Comparison of ENCODE assay signal across 8 cellular contexts in genomic region chr9:130845901-130846381, GRCh38. TPM values are rescaled to one million over a fixed set of nuclear protein-coding genes. Genes with fewer than 3 reads are reported as not detected.
DNase-seq lines count a peak whose midpoint lies in the region; ATAC-seq and TF ChIP-seq lines count a peak whose summit lies in the region.

No MANE protein-coding gene starts in this region.

- no peak for TF ChIP-seq CTCF in IMR-90 (conservative IDR thresholded peaks at IDR 0.05; ENCODE audit: low read depth, low read length)
- no peak for TF ChIP-seq CTCF in cardiac fibroblast (IDR thresholded peaks at IDR 0.05; ENCODE audit: low read depth, low read length)

- BruUV-seq in IMR-90 (replicated peaks; lab: Mats Ljungman, UMichigan) = no TSS peak

- no peaks in the 10 kb centered on the region for H3K27me3 ChIP-seq in IMR-90 (ENCODE audit: control insufficient read depth, insufficient read depth, low read length)
- H3K27me3 ChIP-seq in subcutaneous abdominal adipose tissue (ENCODE audit: control insufficient read depth in 5 of 5, insufficient read depth in 4 of 5, low read length in 5 of 5) = no peaks in the 10 kb centered on the region

- peak overlapping the region; percentile 85 for H3K4me2 ChIP-seq in IMR-90 (ENCODE audit: low read depth, low read length)

- no peak overlapping the region for H2AK9ac ChIP-seq in IMR-90 (replicated peaks; ENCODE audit: low read depth, low read length, poor library complexity)

- peak; percentile 93 for DNase-seq in IMR-90
- DNase-seq in cardiac fibroblast (ENCODE audit: low read depth in 2 of 2) = peak; percentile 90 to 91
- peak; percentile 62 for DNase-seq in islet precursor cell
- DNase-seq in NCI-H345 treated with DMSO at 0.1 percent for 48 hours (lab: John Stamatoyannopoulos, UW; ENCODE audit: unreplicated experiment) = no peak
- no peak for DNase-seq in NCI-H146 (lab: John Stamatoyannopoulos, UW)
- DNase-seq in NCI-H2029 treated with DMSO at 0.1 percent for 48 hours (lab: John Stamatoyannopoulos, UW) = no peak

- peak; percentile 9; the same call in 1 of the 2 replicates for TF ChIP-seq POLR2A in IMR-90 (IDR thresholded peaks at IDR 0.05; ENCODE audit: low read depth, low read length)

- H2AFZ ChIP-seq in IMR-90 (replicated peaks; ENCODE audit: low read length, poor library complexity) = no peak overlapping the region

- peak overlapping the region; percentile 83 for H3K23ac ChIP-seq in IMR-90 (ENCODE audit: low read depth, low read length)

- peak overlapping the region; percentile 75 for H3K56ac ChIP-seq in IMR-90 (ENCODE audit: extremely low read depth, insufficient read depth, low read length)

- dilution Hi-C loops in IMR-90 (cut with HindIII; ENCODE audit: low sequenced_read_pairs, unreplicated experiment) = no loop called here

- H3K27ac ChIP-seq in IMR-90 (ENCODE audit: insufficient read depth, low read length) (peak overlapping the region; percentile 80), subcutaneous abdominal adipose tissue (ENCODE audit: low read depth, low read length) (peak overlapping the region; percentile 100)

- ATAC-seq in IMR-90 (ENCODE audit: low read depth) (peak; percentile 51), HG03571 (IDR thresholded peaks at IDR 0.05; ENCODE audit: unreplicated experiment) (no peak)

- H3K4ac ChIP-seq in IMR-90 (ENCODE audit: low read depth, low read length) = peak overlapping the region; percentile 87

- H2BK5ac ChIP-seq in IMR-90 (ENCODE audit: low read depth, low read length, poor library complexity, severe bottlenecking) = peak overlapping the region; percentile 94

- H3K9me3 ChIP-seq in IMR-90 (ENCODE audit: control insufficient read depth, insufficient read depth, low read length) (no peaks in the 10 kb centered on the region), subcutaneous abdominal adipose tissue (ENCODE audit: control insufficient read depth in 5 of 5, low read length in 5 of 5) (no peaks in the 10 kb centered on the region)

- peak overlapping the region; percentile 84 for H3K18ac ChIP-seq in IMR-90 (ENCODE audit: low read depth, low read length)

- peak overlapping the region; percentile 83 for H3K14ac ChIP-seq in IMR-90 (replicated peaks; ENCODE audit: low read depth, low read length)

- WGBS in IMR-90 (ENCODE audit: extremely low coverage in 2 of 2, insufficient read length in 1 of 2), 2 experiments = 0% methylated on average over 1 of the region's 6 CpGs; no CpG with 5 or more reads in 1 of the 2 experiments

- H2BK20ac ChIP-seq in IMR-90 (ENCODE audit: low read depth, low read length) = peak overlapping the region; percentile 65; the same call in 1 of the 2 replicates

- H3K36me3 ChIP-seq in IMR-90 (ENCODE audit: control insufficient read depth, insufficient read depth, low read length) = peaks cover 10% of the 10 kb centered on the region
- H3K36me3 ChIP-seq in subcutaneous abdominal adipose tissue (ENCODE audit: control insufficient read depth in 5 of 5, insufficient read depth in 5 of 5, low read length in 5 of 5) = no peaks in the 10 kb centered on the region

- peak overlapping the region; percentile 64 for H3K9ac ChIP-seq in IMR-90 (ENCODE audit: low read depth, low read length)
- peak overlapping the region in 4 of 5 donors; percentile 55 to 94 (median 80) for H3K9ac ChIP-seq in subcutaneous abdominal adipose tissue (ENCODE audit: low read length in 5 of 5)

- 0 out of 2 replicates have a peak overlapping the region, but pooled peaks have one; percentile 1 for H4K5ac ChIP-seq in IMR-90 (ENCODE audit: low read depth, low read length)

- H3K4me1 ChIP-seq in IMR-90 (ENCODE audit: control insufficient read depth, insufficient read depth, low read length) (peaks cover 29% of the 10 kb centered on the region), subcutaneous abdominal adipose tissue (ENCODE audit: control insufficient read depth in 5 of 5, insufficient read depth in 5 of 5, low read length in 5 of 5) (peaks cover 16 to 75% (median 61%) of the 10 kb centered on the region in 5 donors)

- peak overlapping the region; percentile 78 for H2AK5ac ChIP-seq in IMR-90 (ENCODE audit: low read depth, low read length)

- peaks cover 80% of the 10 kb centered on the region for H4K20me1 ChIP-seq in IMR-90 (ENCODE audit: insufficient read depth, low read length)

- H2BK120ac ChIP-seq in IMR-90 (ENCODE audit: low read depth, low read length) = peak overlapping the region; percentile 88

- H3K4me3 ChIP-seq in IMR-90 (ENCODE audit: insufficient read depth, low read depth, low read length) (no peak overlapping the region), cardiac fibroblast (replicated peaks in 1 of 2; ENCODE audit: low read depth in 2 of 2, low read length in 2 of 2) (peak overlapping the region in 1 of 2 donors; percentile 36), subcutaneous abdominal adipose tissue (ENCODE audit: low read depth in 1 of 5, low read length in 5 of 5) (peak overlapping the region in 3 of 5 donors; percentile 43 to 55 (median 55))

- CTCF ChIA-PET in IMR-90 (lab: Yijun Ruan, JAX) = interaction anchor here (0.6 to 1.6 kb wide), 3 partner anchors 10 to 145 kb away, joined by 3 to 4 read pairs (median 3); no protein-coding TSS in a partner anchor

- peak overlapping the region; percentile 75 for H4K91ac ChIP-seq in IMR-90 (ENCODE audit: insufficient read depth, low read depth, low read length)

- no peak for TF ChIP-seq RAD21 in IMR-90 (IDR thresholded peaks at IDR 0.05; ENCODE audit: low read length)

- POLR2A ChIA-PET in IMR-90 (lab: Charles Lee; ENCODE audit: unreplicated experiment) = no interaction called here

- peaks cover 21% of the 10 kb centered on the region for H3K9me1 ChIP-seq in IMR-90 (ENCODE audit: insufficient read depth, low read length)

- no peak overlapping the region for H2BK15ac ChIP-seq in IMR-90 (ENCODE audit: low read depth, low read length)

- intact Hi-C loops in IMR-90 (cut with micrococcal nuclease) = loop anchor here (2.0 kb wide), 1 partner anchor 65 kb away; no protein-coding TSS in a partner anchor

- H3K79me1 ChIP-seq in IMR-90 (ENCODE audit: low read depth in 1 of 2, low read length in 2 of 2) = peaks cover 4 to 63% of the 10 kb centered on the region in 2 experiments; a peak in 2 of 4 replicates

- in situ Hi-C loops in IMR-90 (cut with MboI; ENCODE audit: low sequenced_read_pairs) = no loop called here

- peak overlapping the region; percentile 74 to 85; a peak in 3 of 4 replicates for H4K8ac ChIP-seq in IMR-90 (ENCODE audit: low read depth in 2 of 2, low read length in 2 of 2)

TF ChIP-seq in IMR-90, 13 proteins besides CTCF, POLR2A, EP300 and RAD21:
- TF ChIP-seq CHD1 (IDR thresholded peaks at IDR 0.05; ENCODE audit: low read depth, low read length) (no peak), MAFK (IDR thresholded peaks at IDR 0.05; ENCODE audit: low read depth, low read length) (peak; percentile 37; the same call in 1 of the 2 replicates), MAZ (IDR thresholded peaks at IDR 0.05; ENCODE audit: borderline replicate concordance, low read depth, low read length) (peak; percentile 77; the same call in 1 of the 2 replicates)

RNA-seq across cellular contexts. Expression of gene ABL1, which starts 10.9 kb away (rescaled TPM):
- total RNA-seq in IMR-90 (2012; rRNA removed) = 31.9 and 33.7 TPM in 2 replicates
- 49.1 and 50.7 TPM in 2 replicates for polyA plus RNA-seq in IMR-90 (2012; rRNA removed)
- polyA plus RNA-seq in IMR-90 (2012; cell fraction: cytosol; rRNA removed) = 35.4 and 41.3 TPM in 2 replicates
- 61.9 and 74.7 TPM in 2 replicates for polyA plus RNA-seq in IMR-90 (2012; cell fraction: nucleus; rRNA removed; ENCODE audit: low replicate concordance)

RNA-seq across cellular contexts. Expression of gene QRFP, which starts 50.7 kb away (rescaled TPM):
- total RNA-seq in IMR-90 (2012; rRNA removed) = not detected in 2 replicates
- not detected in 2 replicates for polyA plus RNA-seq in IMR-90 (2012; rRNA removed)
- not detected in 2 replicates for polyA plus RNA-seq in IMR-90 (2012; cell fraction: cytosol; rRNA removed)
- polyA plus RNA-seq in IMR-90 (2012; cell fraction: nucleus; rRNA removed; ENCODE audit: low replicate concordance) = not detected in 2 replicates

Comparison
In these comparisons a context has a peak if more than half of its experiments do, and no peak if none do; other contexts are left out.
1. DNase-seq: peak in IMR-90 (single experiment), cardiac fibroblast (2 of 2) and islet precursor cell (single experiment); none in NCI-H345 treated with DMSO at 0.1 percent for 48 hours (single experiment), NCI-H146 (single experiment) and NCI-H2029 treated with DMSO at 0.1 percent for 48 hours (single experiment).